ENCODE assay signal across 8 cellular contexts in the genomic region with DNA sequence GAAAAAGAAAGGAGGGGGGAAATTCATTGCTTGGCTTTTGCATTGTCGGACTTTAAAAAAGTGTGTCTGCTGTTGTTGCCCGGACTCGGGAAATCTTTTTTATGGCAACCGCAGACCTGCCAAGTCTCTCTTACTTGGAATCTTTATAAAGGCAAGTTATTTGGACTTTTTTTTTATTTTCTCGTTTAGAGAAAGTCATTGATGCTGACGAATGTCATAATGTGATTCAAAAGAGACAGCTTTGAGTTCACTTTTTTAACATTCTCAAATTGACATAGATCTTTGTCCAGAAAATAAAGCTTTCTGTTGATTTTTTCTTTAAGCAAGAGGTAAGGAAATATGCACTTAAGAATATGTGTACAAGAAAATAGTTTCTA. TPM values are rescaled to one million over a fixed set of nuclear protein-coding genes. Genes with fewer than 3 reads are reported as not detected.
DNase-seq lines count a peak whose midpoint lies in the region; ATAC-seq and TF ChIP-seq lines count a peak whose summit lies in the region.

No MANE protein-coding gene starts in this region.

- intact Hi-C loops in esophagus squamous epithelium (cut with DNase I) (no loop called here), ovary (cut with DNase I) (loop anchor here in 2 of 4 donors (10.0 kb wide), 1 partner anchor 478 kb away; no protein-coding TSS in a partner anchor)
- intact Hi-C loops in activated T-helper 1 cell treated with anti-CD3 and anti-CD28 coated beads, Interleukin-12 subunit alpha, Interleukin-12 subunit beta, Interleukin-2, Interleukin-4 antibody, amounts not matched to agents 30 ng/mL and 10 ng/mL and 1 ng/mL, durations not matched to agents 14 hours and 24 hours and 36 hours (cut with micrococcal nuclease) = loop anchor here (5.0 to 10.0 kb wide), 2 partner anchors 188 to 1200 kb away; no protein-coding TSS in a partner anchor

- H3K27ac Mint-ChIP-seq in activated T-helper 1 cell treated with anti-CD3 and anti-CD28 coated beads, Interleukin-12 subunit alpha, Interleukin-12 subunit beta, Interleukin-2, Interleukin-4 antibody, amounts not matched to agents 30 ng/mL and 10 ng/mL and 1 ng/mL, durations not matched to agents 14 hours and 24 hours and 36 hours = no peak overlapping the region

- no peaks in the 10 kb centered on the region for H3K9me2 ChIP-seq in Loucy (replicated peaks; ENCODE audit: low read depth, low read length)
- no peaks in the 10 kb centered on the region for H3K9me2 ChIP-seq in Karpas-422 (replicated peaks; ENCODE audit: insufficient read depth, low read length)

- H3K4me2 ChIP-seq in BLaER1 treated with 17β-estradiol and CSF1 and Interleukin-3, amounts not matched to agents 10 nM and 100 nM = peak overlapping the region; percentile 20 to 100 (median 98); a peak in 18 of 22 replicates
- H3K4me2 ChIP-seq in Loucy (ENCODE audit: low read depth, low read length, poor library complexity, severe bottlenecking) = peak overlapping the region; percentile 65
- H3K4me2 ChIP-seq in Karpas-422 (ENCODE audit: low read depth, low read length, poor library complexity, severe bottlenecking) = no peak overlapping the region

- no peak for TF ChIP-seq POLR2A in esophagus squamous epithelium (IDR thresholded peaks at IDR 0.05)
- no peak for TF ChIP-seq POLR2A in ovary (IDR thresholded peaks at IDR 0.05)

- no peak overlapping the region for H3K9ac ChIP-seq in BLaER1 treated with 17β-estradiol and CSF1 and Interleukin-3, amounts not matched to agents 10 nM and 100 nM
- peak overlapping the region; percentile 71 for H3K9ac ChIP-seq in Loucy (ENCODE audit: low read depth, low read length, poor library complexity, severe bottlenecking)
- H3K9ac ChIP-seq in Karpas-422 (ENCODE audit: low read length) = no peak overlapping the region

- H3K9me3 Mint-ChIP-seq in activated T-helper 1 cell treated with anti-CD3 and anti-CD28 coated beads, Interleukin-12 subunit alpha, Interleukin-12 subunit beta, Interleukin-2, Interleukin-4 antibody, amounts not matched to agents 30 ng/mL and 10 ng/mL and 1 ng/mL, durations not matched to agents 14 hours and 24 hours and 36 hours = no peaks in the 10 kb centered on the region

- H3K36me3 ChIP-seq in BLaER1 treated with 17β-estradiol and CSF1 and Interleukin-3, amounts not matched to agents 10 nM and 100 nM = no peaks in the 10 kb centered on the region
- H3K36me3 ChIP-seq in Loucy (ENCODE audit: insufficient read depth, low read length) (no peaks in the 10 kb centered on the region), esophagus squamous epithelium (no peaks in the 10 kb centered on the region), ovary (no peaks in the 10 kb centered on the region), Karpas-422 (ENCODE audit: insufficient read depth, low read length) (no peaks in the 10 kb centered on the region)

- H2AFZ ChIP-seq in Loucy (ENCODE audit: low read length) (peak overlapping the region; percentile 88), Karpas-422 (ENCODE audit: low read length) (no peak overlapping the region)

- peaks cover 59% of the 10 kb centered on the region for H3K27me3 Mint-ChIP-seq in activated T-helper 1 cell treated with anti-CD3 and anti-CD28 coated beads, Interleukin-12 subunit alpha, Interleukin-12 subunit beta, Interleukin-2, Interleukin-4 antibody, amounts not matched to agents 30 ng/mL and 10 ng/mL and 1 ng/mL, durations not matched to agents 14 hours and 24 hours and 36 hours (ENCODE audit: insufficient read depth)

- H4K20me1 ChIP-seq in BLaER1 treated with 17β-estradiol and CSF1 and Interleukin-3, amounts not matched to agents 10 nM and 100 nM = peaks cover 0 to 38% (median 23%) of the 10 kb centered on the region in 11 experiments; a peak in 15 of 22 replicates
- H4K20me1 ChIP-seq in Loucy (ENCODE audit: insufficient read depth, low read length, poor library complexity, severe bottlenecking) (no peaks in the 10 kb centered on the region), Karpas-422 (ENCODE audit: insufficient read depth, low read depth, low read length) (no peaks in the 10 kb centered on the region)

- TF ChIP-seq CTCF in Loucy (conservative IDR thresholded peaks at IDR 0.05; ENCODE audit: low read length) (no peak), esophagus squamous epithelium (IDR thresholded peaks at IDR 0.05) (no peak), ovary (IDR thresholded peaks at IDR 0.05) (no peak)

- H3K4me3 Mint-ChIP-seq in activated T-helper 1 cell treated with anti-CD3 and anti-CD28 coated beads, Interleukin-12 subunit alpha, Interleukin-12 subunit beta, Interleukin-2, Interleukin-4 antibody, amounts not matched to agents 30 ng/mL and 10 ng/mL and 1 ng/mL, durations not matched to agents 14 hours and 24 hours and 36 hours = no peak overlapping the region

- ATAC-seq in GM19324 (IDR thresholded peaks at IDR 0.05; ENCODE audit: low FRiP score, unreplicated experiment) = no peak

- no peaks in the 10 kb centered on the region for H3K9me3 ChIP-seq in BLaER1 treated with 17β-estradiol and CSF1 and Interleukin-3, amounts not matched to agents 10 nM and 100 nM (replicated peaks in 1 of 11)
- no peaks in the 10 kb centered on the region for H3K9me3 ChIP-seq in Loucy (ENCODE audit: insufficient read depth, low read depth, low read length)
- H3K9me3 ChIP-seq in esophagus squamous epithelium = no peaks in the 10 kb centered on the region
- H3K9me3 ChIP-seq in ovary = no peaks in the 10 kb centered on the region
- H3K9me3 ChIP-seq in Karpas-422 (ENCODE audit: low read length) = no peaks in the 10 kb centered on the region

- H3K4me3 ChIP-seq in BLaER1 treated with 17β-estradiol and CSF1 and Interleukin-3, amounts not matched to agents 10 nM and 100 nM = peak overlapping the region in 9 of 10 experiments; percentile 63 to 81 (median 71); a peak in 15 of 20 replicates
- H3K4me3 ChIP-seq in Loucy (ENCODE audit: low read length, poor library complexity, severe bottlenecking) = peak overlapping the region; percentile 82
- peak overlapping the region in 3 of 4 donors; percentile 37 to 70 (median 69) for H3K4me3 ChIP-seq in esophagus squamous epithelium
- peak overlapping the region; percentile 21 for H3K4me3 ChIP-seq in ovary
- no peak overlapping the region for H3K4me3 ChIP-seq in Karpas-422 (ENCODE audit: low read length)

- H3K4me1 Mint-ChIP-seq in activated T-helper 1 cell treated with anti-CD3 and anti-CD28 coated beads, Interleukin-12 subunit alpha, Interleukin-12 subunit beta, Interleukin-2, Interleukin-4 antibody, amounts not matched to agents 30 ng/mL and 10 ng/mL and 1 ng/mL, durations not matched to agents 14 hours and 24 hours and 36 hours (ENCODE audit: low read depth) = peaks cover 5% of the 10 kb centered on the region

- no peak overlapping the region for H3K27ac ChIP-seq in BLaER1 treated with 17β-estradiol and CSF1 and Interleukin-3, amounts not matched to agents 10 nM and 100 nM
- H3K27ac ChIP-seq in esophagus squamous epithelium = peak overlapping the region in 2 of 4 donors; percentile 49 to 64
- peak overlapping the region in 1 of 2 donors; percentile 4 for H3K27ac ChIP-seq in ovary
- H3K27ac ChIP-seq in Karpas-422 (ENCODE audit: low read length) = no peak overlapping the region

- H3K36me3 Mint-ChIP-seq in activated T-helper 1 cell treated with anti-CD3 and anti-CD28 coated beads, Interleukin-12 subunit alpha, Interleukin-12 subunit beta, Interleukin-2, Interleukin-4 antibody, amounts not matched to agents 30 ng/mL and 10 ng/mL and 1 ng/mL, durations not matched to agents 14 hours and 24 hours and 36 hours (ENCODE audit: low read depth) = peaks cover 2% of the 10 kb centered on the region

- 0 out of 2 replicates have a peak, but pooled peaks cover 5% of the 10 kb centered on the region for H3F3A ChIP-seq in Loucy (ENCODE audit: low read depth)

- H3K79me2 ChIP-seq in Loucy (ENCODE audit: insufficient read depth, low read length) = peaks cover 41% of the 10 kb centered on the region
- H3K79me2 ChIP-seq in Karpas-422 (ENCODE audit: low read length) = no peaks in the 10 kb centered on the region

- H3K4me1 ChIP-seq in BLaER1 treated with 17β-estradiol and CSF1 and Interleukin-3, amounts not matched to agents 10 nM and 100 nM = peaks cover 0 to 28% (median 25%) of the 10 kb centered on the region in 10 experiments; a peak in 13 of 20 replicates
- H3K4me1 ChIP-seq in Loucy (ENCODE audit: insufficient read depth, low read length, poor library complexity, severe bottlenecking) (peaks cover 37% of the 10 kb centered on the region), esophagus squamous epithelium (peaks cover 13 to 28% (median 14%) of the 10 kb centered on the region in 3 donors), ovary (ENCODE audit: insufficient read depth) (no peaks in the 10 kb centered on the region), Karpas-422 (ENCODE audit: low read length) (peaks cover 7% of the 10 kb centered on the region)

- TF ChIP-seq EP300 in ovary (IDR thresholded peaks at IDR 0.05) = no peak

- WGBS in esophagus squamous epithelium, 2 donors = 0 to 1% methylated on average over 6 of the region's 6 CpGs
- WGBS in ovary, 3 donors = 1 to 2% (median 1%) methylated on average over 6 of the region's 6 CpGs

- peaks cover 57 to 83% (median 75%) of the 10 kb centered on the region in 11 experiments for H3K27me3 ChIP-seq in BLaER1 treated with 17β-estradiol and CSF1 and Interleukin-3, amounts not matched to agents 10 nM and 100 nM
- H3K27me3 ChIP-seq in Loucy (ENCODE audit: insufficient read depth, low read length, poor library complexity, severe bottlenecking) (no peaks in the 10 kb centered on the region), esophagus squamous epithelium (peaks cover 6 to 42% (median 10%) of the 10 kb centered on the region in 4 donors), ovary (no peaks in the 10 kb centered on the region), Karpas-422 (ENCODE audit: low read length) (no peaks in the 10 kb centered on the region)

- DNase-seq in esophagus squamous epithelium (lab: John Stamatoyannopoulos, UW) = no peak
- peak in 1 of 5 donors; percentile 13 for DNase-seq in ovary
- no peak for DNase-seq in Karpas-422
- DNase-seq in NCI-H187 (lab: John Stamatoyannopoulos, UW) = no peak
- DNase-seq in activated T-helper 1 cell treated with anti-CD3 and anti-CD28 coated beads, Interleukin-12 subunit alpha, Interleukin-12 subunit beta, Interleukin-2, Interleukin-4 antibody, amounts not matched to agents 30 ng/mL and 10 ng/mL and 1 ng/mL, durations not matched to agents 14 hours and 24 hours and 36 hours (ENCODE audit: low spot score) = no peak

RNA-seq across cellular contexts. Expression of a gene that starts 0.7 kb away (rescaled TPM):
- 10 to 100 TPM in 1 of 4 donors, 1 to 10 TPM in 2, under 1 TPM in 1; 0.68 to 11.3 (median 4.7) TPM for total RNA-seq in esophagus squamous epithelium
- total RNA-seq in ovary = 10 to 100 TPM; 38.7 to 51.3 (median 44.5) TPM
- polyA plus RNA-seq in ovary = 10 to 100 TPM; 24.3 to 26.1 TPM
- total RNA-seq in Karpas-422 (2014; rRNA removed; shearing (Covaris generic); ENCODE audit: low replicate concordance) = not detected in 2 replicates
- total RNA-seq in activated T-helper 1 cell treated with anti-CD3 and anti-CD28 coated beads, Interleukin-12 subunit alpha, Interleukin-12 subunit beta, Interleukin-2, Interleukin-4 antibody, amounts not matched to agents 30 ng/mL and 10 ng/mL and 1 ng/mL, durations not matched to agents 14 hours and 24 hours and 36 hours = not detected in 2 replicates
